19 cellular contexts compared by ENCODE assay signal in genomic region chr12:121825041-121825523, GRCh38. TPM values are rescaled to one million over a fixed set of nuclear protein-coding genes. Genes with fewer than 3 reads are reported as not detected.
"Had no signal": no experiment of that assay in that cellular context is flagged by ENCODE, and none has a peak within 500 bp of the region (broad histone marks: within the 10 kb centered on the region; RNA-seq: fewer than 3 reads in every experiment).

No MANE protein-coding gene starts in this region.

- DNase-seq: activated CD4-positive, alpha-beta T cell treated with anti-CD3 and anti-CD28 coated beads, Interleukin-2, amount 50 U/mL, for 4 hours; activated CD4-positive, CD25-positive, alpha-beta regulatory T cell; activated effector memory CD4-positive, alpha-beta T cell treated with Interleukin-2 at 50 U/mL for 16 hours; activated naive CD4-positive, alpha-beta T cell treated with anti-CD3 and anti-CD28 coated beads, Interleukin-2, amount 50 U/mL, for 16 hours; activated T-cell treated with anti-CD3 and anti-CD28 coated beads, Interleukin-2, amount 50 U/mL, for 4 hours; hippocampal formation; nephron progenitor cell; spleen; stomach; testis had no signal

- H3K27ac ChIP-seq: psoas muscle, right lobe of liver, spleen, stomach, testis had no signal

- H3K4me1 Mint-ChIP-seq: nephron progenitor cell had no signal

- H3K4me1 ChIP-seq: right lobe of liver, testis had no signal

- FAIRE-seq: colon, keratinocyte had no signal

- H3K9me3 ChIP-seq: psoas muscle, right lobe of liver, spleen, stomach, testis had no signal

- H3K4me3 ChIP-seq: psoas muscle, right lobe of liver, spleen, stomach, testis had no signal

- H3K27ac Mint-ChIP-seq: nephron progenitor cell had no signal

- H3K9me3 Mint-ChIP-seq: activated T-cell treated with anti-CD3 and anti-CD28 coated beads, Interleukin-2, amount 50 U/mL, for 4 hours; nephron progenitor cell had no signal

- H3K27me3 ChIP-seq: right lobe of liver, spleen, stomach, testis had no signal

- H3K4me3 Mint-ChIP-seq: activated T-cell treated with anti-CD3 and anti-CD28 coated beads, Interleukin-2, amount 50 U/mL, for 4 hours; nephron progenitor cell had no signal

- ATAC-seq: activated T-cell treated with anti-CD3 and anti-CD28 coated beads, Interleukin-2, amount 50 U/mL, for 4 hours; esophagus mucosa; psoas muscle had no signal

RNA-seq across cellular contexts. Expression of gene HPD, which starts 33.6 kb away (rescaled TPM):
- total RNA-seq: glomerular endothelial cell; lower leg skin; osteocyte; T-helper 2 cell treated with Interferon-gamma antibody and Interleukin-4, amounts not matched to agents 100 ng/mL and 5 ng/mL, for 36 hours had no signal
- polyA plus RNA-seq: keratinocyte had no signal
